Comparison of ENCODE assay signal across 9 cellular contexts in genomic region chr19:9494096-9494495, GRCh38. TPM values are rescaled to one million over a fixed set of nuclear protein-coding genes. Genes with fewer than 3 reads are reported as not detected.
"Had no signal": no experiment of that assay in that cellular context is flagged by ENCODE, and none has a peak within 500 bp of the region (broad histone marks: within the 10 kb centered on the region; RNA-seq: fewer than 3 reads in every experiment).

No MANE protein-coding gene starts in this region.

- ATAC-seq: HCT116 had no signal

- H2AFZ ChIP-seq: GM23248 had no signal

- H3K9ac ChIP-seq: GM23248 had no signal

- H3K27ac ChIP-seq: GM23248, HL-60 had no signal

- H3K4me3 ChIP-seq: GM23248, HAP-1 had no signal

- H3K9me3 ChIP-seq: HAP-1 had no signal

- DNase-seq: GM23248, GOT3, H7, HFFc6, KG1 had no signal

- H3K4me1 ChIP-seq: HAP-1 had no signal

- H3K36me3 ChIP-seq: HAP-1 had no signal

RNA-seq across cellular contexts. Expression of gene ZNF560, which starts 4.3 kb away (rescaled TPM):
- total RNA-seq: H7 had no signal
- polyA plus RNA-seq: IgD-negative memory B cell had no signal
